9 cellular contexts compared by ENCODE assay signal in genomic region chr1:36446261-36446660, GRCh38. TPM values are rescaled to one million over a fixed set of nuclear protein-coding genes. Genes with fewer than 3 reads are reported as not detected.
DNase-seq lines count a peak whose midpoint lies in the region; ATAC-seq and TF ChIP-seq lines count a peak whose summit lies in the region.
"Had no signal": no experiment of that assay in that cellular context is flagged by ENCODE, and none has a peak within 500 bp of the region (broad histone marks: within the 10 kb centered on the region; RNA-seq: fewer than 3 reads in every experiment).

No MANE protein-coding gene starts in this region.

- no peaks in the 10 kb centered on the region for H3K27me3 ChIP-seq in BLaER1 treated with 17β-estradiol and CSF1 and Interleukin-3, amounts not matched to agents 10 nM and 100 nM
- no peaks in the 10 kb centered on the region for H3K27me3 ChIP-seq in NT2/D1 (ENCODE audit: insufficient read depth, insufficient read length)

- peak overlapping the region in 10 of 11 experiments; percentile 1 to 53 (median 32); a peak in 15 of 22 replicates for H3K27ac ChIP-seq in BLaER1 treated with 17β-estradiol and CSF1 and Interleukin-3, amounts not matched to agents 10 nM and 100 nM

- H3K4me1 ChIP-seq in BLaER1 treated with 17β-estradiol and CSF1 and Interleukin-3, amounts not matched to agents 10 nM and 100 nM = peaks cover 26 to 36% (median 28%) of the 10 kb centered on the region in 10 experiments
- no peaks in the 10 kb centered on the region for H3K4me1 ChIP-seq in NT2/D1 (ENCODE audit: insufficient read depth, insufficient read length)

- H4K20me1 ChIP-seq in BLaER1 treated with 17β-estradiol and CSF1 and Interleukin-3, amounts not matched to agents 10 nM and 100 nM = no peaks in the 10 kb centered on the region

- H3K27me3 Mint-ChIP-seq in naive thymus-derived CD8-positive, alpha-beta T cell = peaks cover 0 to 3% (median 0%) of the 10 kb centered on the region in 5 donors

- H3K9ac ChIP-seq in BLaER1 treated with 17β-estradiol and CSF1 and Interleukin-3, amounts not matched to agents 10 nM and 100 nM = peak overlapping the region in 7 of 11 experiments; percentile 5 to 48 (median 19); a peak in 4 of 22 replicates
- H3K9ac ChIP-seq in NT2/D1 (ENCODE audit: insufficient read length, low read depth) = no peak overlapping the region

- no peak for TF ChIP-seq POLR2A in erythroblast (IDR thresholded peaks at IDR 0.05; ENCODE audit: low read length)

- H3K4me1 Mint-ChIP-seq in naive thymus-derived CD8-positive, alpha-beta T cell = peaks cover 5 to 13% (median 11%) of the 10 kb centered on the region in 4 donors

- in situ Hi-C loops in GM13976 (cut with MboI; ENCODE audit: low sequenced_read_pairs, unreplicated experiment) = no loop called here

- peak overlapping the region; percentile 41 to 70 (median 60) for H3K4me2 ChIP-seq in BLaER1 treated with 17β-estradiol and CSF1 and Interleukin-3, amounts not matched to agents 10 nM and 100 nM

- H3K9me3 ChIP-seq in BLaER1 treated with 17β-estradiol and CSF1 and Interleukin-3, amounts not matched to agents 10 nM and 100 nM (replicated peaks in 1 of 11) = no peaks in the 10 kb centered on the region
- no peaks in the 10 kb centered on the region for H3K9me3 ChIP-seq in NT2/D1 (ENCODE audit: insufficient read depth, low read length)

- no peak overlapping the region for H3K4me3 Mint-ChIP-seq in naive thymus-derived CD8-positive, alpha-beta T cell

- TF ChIP-seq CTCF in GM13976 (IDR thresholded peaks at IDR 0.05; ENCODE audit: borderline replicate concordance, control extremely low read depth, extremely low read depth, insufficient read depth, missing control alignments) = peak; percentile 53

- ATAC-seq in HG03025 (IDR thresholded peaks at IDR 0.05; ENCODE audit: low FRiP score, unreplicated experiment) = no peak
- ATAC-seq in naive thymus-derived CD8-positive, alpha-beta T cell = no peak

- DNase-seq in GM13976 (ENCODE audit: low spot score) (peak; percentile 44), NT2/D1 (ENCODE audit: low read depth, low spot score) (peak; percentile 57), erythroblast (lab: John Stamatoyannopoulos, UW) (peak; percentile 31 to 39), NCI-H446 (lab: John Stamatoyannopoulos, UW) (no peak), NCI-H1048 (lab: John Stamatoyannopoulos, UW) (no peak)
- DNase-seq in naive thymus-derived CD8-positive, alpha-beta T cell = no peak

- POLR2A ChIA-PET in naive thymus-derived CD8-positive, alpha-beta T cell (lab: Charles Lee) = no interaction called here

- no peaks in the 10 kb centered on the region for H3K9me3 Mint-ChIP-seq in naive thymus-derived CD8-positive, alpha-beta T cell

- no peak overlapping the region for H3K4me3 ChIP-seq in BLaER1 treated with 17β-estradiol and CSF1 and Interleukin-3, amounts not matched to agents 10 nM and 100 nM
- no peak overlapping the region for H3K4me3 ChIP-seq in NT2/D1 (ENCODE audit: insufficient read length, low read depth)

- H3K36me3 Mint-ChIP-seq in naive thymus-derived CD8-positive, alpha-beta T cell = no peaks in the 10 kb centered on the region

- no peak overlapping the region for H3K27ac Mint-ChIP-seq in naive thymus-derived CD8-positive, alpha-beta T cell

- no peaks in the 10 kb centered on the region for H3K36me3 ChIP-seq in BLaER1 treated with 17β-estradiol and CSF1 and Interleukin-3, amounts not matched to agents 10 nM and 100 nM
- no peaks in the 10 kb centered on the region for H3K36me3 ChIP-seq in NT2/D1 (ENCODE audit: insufficient read depth, insufficient read length, low read length)

RNA-seq across cellular contexts. Expression of gene OSCP1, which starts 4.0 kb away (rescaled TPM):
- 1 to 10 TPM; 1.4 to 1.5 TPM for total RNA-seq in naive thymus-derived CD8-positive, alpha-beta T cell
- polyA plus RNA-seq in naive thymus-derived CD8-positive, alpha-beta T cell = 1 to 10 TPM in 1 of 3 donors, under 1 TPM in 2; 0.24 to 1.7 (median 0.94) TPM

RNA-seq across cellular contexts. Expression of gene MRPS15, which starts 17.9 kb away (rescaled TPM):
- total RNA-seq in naive thymus-derived CD8-positive, alpha-beta T cell = 10 to 100 TPM; 38.6 to 41.4 TPM
- polyA plus RNA-seq in naive thymus-derived CD8-positive, alpha-beta T cell = 10 to 100 TPM; 87.2 to 95.9 (median 87.7) TPM

RNA-seq across cellular contexts. Expression of gene CSF3R, which starts 36.5 kb away (rescaled TPM):
- under 1 TPM in 1 of 2 experiments, not detected in 1; 0.44 TPM for total RNA-seq in naive thymus-derived CD8-positive, alpha-beta T cell
- polyA plus RNA-seq in naive thymus-derived CD8-positive, alpha-beta T cell = under 1 TPM in 2 of 3 donors, not detected in 1; 0.10 to 0.20 TPM
- total RNA-seq: MCF 10A had no signal

RNA-seq across cellular contexts. Expression of gene LSM10, which starts 48.6 kb away (rescaled TPM):
- 10 to 100 TPM; 40.8 to 47.1 TPM for total RNA-seq in naive thymus-derived CD8-positive, alpha-beta T cell
- polyA plus RNA-seq in naive thymus-derived CD8-positive, alpha-beta T cell = 100 to 1,000 TPM; 118 to 122 (median 121) TPM

Comparison
In these comparisons a context has a peak if more than half of its experiments do, and no peak if none do; other contexts are left out.
1. DNase-seq: peak in GM13976 (single experiment), NT2/D1 (single experiment) and erythroblast (2 of 2); none in NCI-H446 (0 of 2), naive thymus-derived CD8-positive, alpha-beta T cell (0 of 10) and NCI-H1048 (single experiment).